Comparison of ENCODE assay signal across 1 cellular context in genomic region chr5:32312194-32312681, GRCh38.
TF ChIP-seq lines count a peak whose summit lies in the region.

No MANE protein-coding gene starts in this region.

TF ChIP-seq in HepG2, 621 proteins besides CTCF, POLR2A, EP300 and RAD21 (continued from another document):
- TF ChIP-seq PHF8 (CRISPR knock-in tag; IDR thresholded peaks at IDR 0.05) (peak; percentile 36), RBFOX2 (IDR thresholded peaks at IDR 0.05; ENCODE audit: low read depth, low read length) (peak; percentile 79), KLF9 (CRISPR knock-in tag; IDR thresholded peaks at IDR 0.05; ENCODE audit: low read depth) (no peak), NKX3-1 (CRISPR knock-in tag; IDR thresholded peaks at IDR 0.05) (no peak), ZNF281 (CRISPR knock-in tag; IDR thresholded peaks at IDR 0.05; ENCODE audit: borderline replicate concordance) (0 out of 2 replicates have a peak, but pooled peaks have one; percentile 1), ZNF18 (CRISPR knock-in tag; IDR thresholded peaks at IDR 0.05; ENCODE audit: insufficient replicate concordance) (peak; percentile 60)
